ENCODE assay signal across 1 cellular context in genomic region chr3:139522421-139522820, GRCh38.
TF ChIP-seq lines count a peak whose summit lies in the region.

No MANE protein-coding gene starts in this region.

TF ChIP-seq in WTC11, 78 proteins besides CTCF, POLR2A, EP300 and RAD21 (continued from another document):
- no peak for TF ChIP-seq E2F5 (CRISPR knock-in tag; IDR thresholded peaks at IDR 0.05)
- TF ChIP-seq JUN (CRISPR knock-in tag; IDR thresholded peaks at IDR 0.05) = no peak
- no peak for TF ChIP-seq KAT7 (CRISPR knock-in tag; IDR thresholded peaks at IDR 0.05; ENCODE audit: borderline replicate concordance)
- no peak for TF ChIP-seq ZNF512 (CRISPR knock-in tag; IDR thresholded peaks at IDR 0.05; ENCODE audit: borderline replicate concordance)
- TF ChIP-seq MYBL2 (CRISPR knock-in tag; IDR thresholded peaks at IDR 0.05) = no peak
- TF ChIP-seq AFF4 (CRISPR knock-in tag; IDR thresholded peaks at IDR 0.05; ENCODE audit: borderline replicate concordance) = no peak
